In the genomic region with DNA sequence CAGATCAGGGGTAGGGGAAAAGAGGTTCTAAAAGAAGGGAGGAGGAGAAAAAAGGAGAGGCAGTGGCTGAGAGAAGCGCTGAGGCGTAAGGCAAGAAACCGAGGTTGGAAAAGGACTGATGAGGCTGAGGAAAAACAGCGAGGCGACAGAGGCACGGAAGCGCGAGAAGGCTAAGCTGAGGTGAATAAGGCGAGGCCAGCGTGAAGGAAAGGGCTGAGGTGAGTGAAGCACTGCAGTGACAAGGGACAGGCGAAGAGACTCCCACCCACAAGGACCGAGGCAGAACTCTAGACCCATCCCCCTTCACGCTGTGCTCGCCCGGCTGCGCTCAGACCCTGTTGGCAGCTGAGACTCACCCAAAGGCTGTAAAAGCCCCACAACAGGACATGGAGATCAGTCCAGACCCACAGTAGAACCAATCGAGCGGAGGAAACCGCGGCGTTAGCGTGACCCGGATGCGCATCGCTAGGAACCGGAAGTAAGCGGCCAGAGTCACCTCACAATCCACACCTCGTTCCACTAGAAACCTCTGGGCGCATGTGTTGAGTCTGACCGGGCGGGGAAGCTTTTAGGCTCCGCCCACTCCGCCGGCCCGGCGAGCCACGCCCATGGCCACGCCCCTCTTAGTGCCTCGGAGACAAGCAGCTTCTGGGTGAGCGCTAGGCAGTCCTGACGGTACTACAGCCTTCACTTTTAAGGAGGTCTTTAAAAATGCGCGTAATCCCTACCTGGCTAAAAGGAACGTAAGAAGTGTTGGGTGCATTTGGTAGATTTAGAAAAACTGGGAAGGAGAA, we compare ENCODE assay signal across 8 cellular contexts. TPM values are rescaled to one million over a fixed set of nuclear protein-coding genes. Genes with fewer than 3 reads are reported as not detected.
DNase-seq lines count a peak whose midpoint lies in the region; ATAC-seq and TF ChIP-seq lines count a peak whose summit lies in the region.

Gene EYA3 (minus strand): TSS at position 443 of the 794 bp plus-strand sequence. CDS start 30,584 bp downstream, outside the sequence.

- peaks cover 15% of the 10 kb centered on the region for H3K4me1 Mint-ChIP-seq in endothelial cell (ENCODE audit: unreplicated experiment)
- peaks cover 13% of the 10 kb centered on the region for H3K4me1 Mint-ChIP-seq in mesothelial cell of epicardium

- H3K36me3 Mint-ChIP-seq in endothelial cell (ENCODE audit: low read depth, unreplicated experiment) (peaks cover 4% of the 10 kb centered on the region), mesothelial cell of epicardium (no peaks in the 10 kb centered on the region)

- no peak for TF ChIP-seq CTCF in OCI-LY3 (IDR thresholded peaks at IDR 0.05; ENCODE audit: low read depth, low read length)
- no peak for TF ChIP-seq CTCF in endothelial cell (IDR thresholded peaks at IDR 0.05; ENCODE audit: unreplicated experiment)
- TF ChIP-seq CTCF in mesothelial cell of epicardium (IDR thresholded peaks at IDR 0.05; ENCODE audit: unreplicated experiment), result no peak

- no peaks in the 10 kb centered on the region for H3K36me3 ChIP-seq in OCI-LY3 (replicated peaks; ENCODE audit: low read depth, low read length)

- H3K27ac ChIP-seq in OCI-LY3 (ENCODE audit: low read length), result peak within 1 kb of the TSS; percentile 85

- H3K9me3 Mint-ChIP-seq in endothelial cell (ENCODE audit: unreplicated experiment), result no peaks in the 10 kb centered on the region
- H3K9me3 Mint-ChIP-seq in mesothelial cell of epicardium, result no peaks in the 10 kb centered on the region

- H3K4me3 ChIP-seq in OCI-LY3 (ENCODE audit: low read length), result peak within 1 kb of the TSS; percentile 97

- peak within 1 kb of the TSS; percentile 77 for H3K4me2 ChIP-seq in OCI-LY3 (ENCODE audit: low read length)

- DNase-seq in D341Med (ENCODE audit: low spot score) (peak; percentile 98), HuH-7 (ENCODE audit: low spot score) (peak; percentile 91), endothelial cell (ENCODE audit: low spot score) (peak; percentile 99), mesothelial cell of epicardium (ENCODE audit: low spot score in 2 of 2, unreplicated experiment in 2 of 2) (peak; percentile 97 to 99)
- DNase-seq in activated CD8-positive, alpha-beta memory T cell treated with anti-CD3 and anti-CD28 coated beads, Interleukin-2, amount 50 U/mL, for 48 hours, result peak; percentile 100
- DNase-seq in stimulated activated CD8-positive, alpha-beta memory T cell treated with anti-CD3 and anti-CD28 coated beads, Interleukin-15, amount 100 ng/mL, for 48 hours (ENCODE audit: low read depth in 2 of 2), result peak; percentile 99

- no peaks in the 10 kb centered on the region for H3K27me3 Mint-ChIP-seq in endothelial cell (ENCODE audit: unreplicated experiment)
- peaks cover 6% of the 10 kb centered on the region for H3K27me3 Mint-ChIP-seq in mesothelial cell of epicardium (ENCODE audit: low read depth)

- ATAC-seq in GM21515 (IDR thresholded peaks at IDR 0.05; ENCODE audit: unreplicated experiment), result peak; percentile 84

- peak within 1 kb of the TSS; percentile 47; the same call in 1 of the 2 replicates for H2AFZ ChIP-seq in OCI-LY3 (ENCODE audit: low read depth, low read length)

- peaks cover 47% of the 10 kb centered on the region for H3K79me2 ChIP-seq in OCI-LY3 (ENCODE audit: low read length)

- peak within 1 kb of the TSS; percentile 88 for H3K9ac ChIP-seq in OCI-LY3 (ENCODE audit: low read length)

- H3K4me3 Mint-ChIP-seq in endothelial cell (ENCODE audit: unreplicated experiment), result peak within 1 kb of the TSS; percentile 98
- peak within 1 kb of the TSS; percentile 95 for H3K4me3 Mint-ChIP-seq in mesothelial cell of epicardium

- peaks cover 21% of the 10 kb centered on the region for H3K4me1 ChIP-seq in OCI-LY3 (ENCODE audit: low read length)

- no peaks in the 10 kb centered on the region for H3K9me3 ChIP-seq in OCI-LY3 (ENCODE audit: insufficient read depth, low read length)

- H3K27me3 ChIP-seq in OCI-LY3 (ENCODE audit: low read depth, low read length), result no peaks in the 10 kb centered on the region

- H3K27ac Mint-ChIP-seq in endothelial cell (ENCODE audit: unreplicated experiment), result peak within 1 kb of the TSS; percentile 98
- H3K27ac Mint-ChIP-seq in mesothelial cell of epicardium, result peak within 1 kb of the TSS; percentile 98

- no peaks in the 10 kb centered on the region; the same call in 1 of the 2 replicates for H4K20me1 ChIP-seq in OCI-LY3 (ENCODE audit: insufficient read depth, low read length)

RNA-seq across cellular contexts. Expression of gene EYA3, which starts in this region (rescaled TPM):
- 20.7 TPM for total RNA-seq in endothelial cell (ENCODE audit: unreplicated experiment)
- total RNA-seq in mesothelial cell of epicardium, result 28.3 to 30.2 TPM (median 29.3 TPM) in 3 replicates

Comparison
In these comparisons a context has a peak if more than half of its experiments do, and no peak if none do; other contexts are left out.
1. Peak in every context shown above with its lines: DNase-seq, ATAC-seq, H3K4me3 ChIP-seq and H3K27ac ChIP-seq.